ENCODE assay signal across 8 cellular contexts in the genomic region with DNA sequence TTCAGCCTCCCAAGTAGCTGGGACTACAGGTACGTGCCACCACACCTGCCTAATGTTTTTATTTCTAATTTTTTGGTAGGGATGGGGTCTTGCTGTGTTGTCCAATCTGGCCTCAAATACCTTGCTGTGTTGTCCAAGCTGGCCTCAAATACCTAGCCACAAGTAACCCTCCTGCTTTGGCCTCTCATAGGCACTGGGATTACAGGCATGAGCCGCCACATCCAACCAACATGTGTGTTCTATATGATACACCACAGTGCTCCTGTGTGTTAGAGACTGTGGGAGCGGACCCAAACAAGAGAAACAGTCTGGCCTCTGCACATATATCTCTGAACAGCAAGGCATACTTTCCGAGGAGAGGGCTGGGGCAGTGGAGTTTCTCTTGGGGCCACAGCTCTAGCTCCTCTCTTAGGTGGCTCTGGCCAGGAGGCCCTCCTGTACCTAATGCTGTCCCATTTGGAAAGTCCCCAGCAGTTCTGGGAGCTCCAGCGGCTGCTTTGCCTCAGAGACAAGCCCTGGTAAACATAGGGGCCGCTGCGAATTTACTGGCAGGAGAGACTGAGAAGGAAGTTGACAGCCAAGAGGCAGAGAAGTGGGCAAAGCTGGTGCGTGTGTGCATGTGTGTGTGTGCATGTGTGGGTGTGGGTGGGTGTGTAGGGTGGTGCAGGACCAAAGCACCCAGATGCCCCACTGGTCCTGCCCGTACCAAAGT.
DNase-seq lines count a peak whose midpoint lies in the region; ATAC-seq and TF ChIP-seq lines count a peak whose summit lies in the region.

No MANE protein-coding gene starts in this region.

- H3K36me3 Mint-ChIP-seq in CD8-positive, alpha-beta memory T cell: peaks cover 0 to 4% (median 0%) of the 10 kb centered on the region in 3 donors
- H3K36me3 Mint-ChIP-seq in endothelial cell (ENCODE audit: low read depth, unreplicated experiment) (peaks cover 10% of the 10 kb centered on the region), nephron (ENCODE audit: low read depth) (no peaks in the 10 kb centered on the region)

- no peaks in the 10 kb centered on the region for H3K79me2 ChIP-seq in OCI-LY7 (ENCODE audit: insufficient read depth, low read depth, low read length)

- no peaks in the 10 kb centered on the region for H3K27me3 ChIP-seq in CD8-positive, alpha-beta memory T cell (ENCODE audit: insufficient read depth, low read length, poor library complexity, severe bottlenecking)
- peaks cover 36% of the 10 kb centered on the region for H3K27me3 ChIP-seq in brain microvascular endothelial cell (replicated peaks)

- H3K36me3 ChIP-seq in CD8-positive, alpha-beta memory T cell (ENCODE audit: insufficient read depth, low read length): no peaks in the 10 kb centered on the region
- H3K36me3 ChIP-seq in OCI-LY7 (ENCODE audit: insufficient read depth, low read length) (no peaks in the 10 kb centered on the region), brain microvascular endothelial cell (replicated peaks) (no peaks in the 10 kb centered on the region)

- peak overlapping the region; percentile 87 to 92 (median 91) for H3K4me3 Mint-ChIP-seq in CD8-positive, alpha-beta memory T cell
- H3K4me3 Mint-ChIP-seq in endothelial cell (ENCODE audit: unreplicated experiment) (peak overlapping the region; percentile 88), nephron (peak overlapping the region; percentile 81 to 88 (median 83))

- H3K4me1 ChIP-seq in CD8-positive, alpha-beta memory T cell (ENCODE audit: insufficient read depth, low read length): peaks cover 33% of the 10 kb centered on the region
- H3K4me1 ChIP-seq in OCI-LY7 (ENCODE audit: insufficient read depth, low read length, poor library complexity, severe bottlenecking): peaks cover 41% of the 10 kb centered on the region

- peak overlapping the region; percentile 94 for H3K4me2 ChIP-seq in OCI-LY7 (ENCODE audit: low read length)

- no peak for DNase-seq in CD8-positive, alpha-beta memory T cell
- DNase-seq in OCI-LY7 (ENCODE audit: low spot score): no peak
- no peak for DNase-seq in endothelial cell (ENCODE audit: low spot score)
- no peak for DNase-seq in NCI-H146 (lab: John Stamatoyannopoulos, UW)
- DNase-seq in brain microvascular endothelial cell: no peak
- DNase-seq in SIG-M5 treated with dmso at 0.1 percent for 504 hours (lab: John Stamatoyannopoulos, UW; ENCODE audit: unreplicated experiment): no peak

- intact Hi-C loops in OCI-LY7 (cut with micrococcal nuclease; ENCODE audit: unreplicated experiment): no loop called here

- no peaks in the 10 kb centered on the region for H3K9me2 ChIP-seq in OCI-LY7 (ENCODE audit: insufficient read depth, low read length)

- no peak for ATAC-seq in GM18867 (IDR thresholded peaks at IDR 0.05; ENCODE audit: unreplicated experiment)

- peak overlapping the region; percentile 96; the same call in 1 of the 2 replicates for H2AFZ ChIP-seq in OCI-LY7 (ENCODE audit: low read length)

- H3K4me3 ChIP-seq in CD8-positive, alpha-beta memory T cell (ENCODE audit: low read length): no peak overlapping the region
- H3K4me3 ChIP-seq in OCI-LY7 (ENCODE audit: low read depth, low read length, poor library complexity, severe bottlenecking) (no peak overlapping the region), brain microvascular endothelial cell (ENCODE audit: low read depth, low read length) (no peak overlapping the region)

- H3K4me1 Mint-ChIP-seq in CD8-positive, alpha-beta memory T cell: peaks cover 35 to 37% (median 37%) of the 10 kb centered on the region in 3 donors
- H3K4me1 Mint-ChIP-seq in endothelial cell (ENCODE audit: unreplicated experiment) (peaks cover 13% of the 10 kb centered on the region), nephron (peaks cover 8% of the 10 kb centered on the region)

- H3K27ac ChIP-seq in CD8-positive, alpha-beta memory T cell (ENCODE audit: low read depth, low read length): no peak overlapping the region
- no peak overlapping the region for H3K27ac ChIP-seq in OCI-LY7 (ENCODE audit: low read depth, low read length, poor library complexity, severe bottlenecking)
- no peak overlapping the region for H3K27ac ChIP-seq in brain microvascular endothelial cell

- H4K20me1 ChIP-seq in OCI-LY7 (ENCODE audit: insufficient read depth, low read length): peaks cover 7% of the 10 kb centered on the region; the same call in 1 of the 2 replicates

- H3K27me3 Mint-ChIP-seq in CD8-positive, alpha-beta memory T cell: peaks cover 0 to 3% of the 10 kb centered on the region in 2 donors
- H3K27me3 Mint-ChIP-seq in endothelial cell (ENCODE audit: unreplicated experiment): peaks cover 15% of the 10 kb centered on the region
- H3K27me3 Mint-ChIP-seq in nephron (ENCODE audit: low read depth): peaks cover 68% of the 10 kb centered on the region

- no peaks in the 10 kb centered on the region for H3K9me3 ChIP-seq in CD8-positive, alpha-beta memory T cell (ENCODE audit: low read length)
- no peaks in the 10 kb centered on the region for H3K9me3 ChIP-seq in OCI-LY7 (ENCODE audit: low read length)

- H3K27ac Mint-ChIP-seq in CD8-positive, alpha-beta memory T cell: peak overlapping the region in 7 of 8 donors; percentile 66 to 97 (median 93)
- H3K27ac Mint-ChIP-seq in endothelial cell (ENCODE audit: unreplicated experiment): no peak overlapping the region
- H3K27ac Mint-ChIP-seq in nephron: peak overlapping the region in 1 of 3 experiments; percentile 63

- BruUV-seq in OCI-LY7 (replicated peaks; lab: Mats Ljungman, UMichigan): no TSS peak

- POLR2A ChIA-PET in CD8-positive, alpha-beta memory T cell (lab: Charles Lee): no interaction called here
- POLR2A ChIA-PET in OCI-LY7 (lab: Charles Lee): interaction anchor here (1.6 kb wide), 1 partner anchor 12 kb away, joined by 5 read pairs; no protein-coding TSS in a partner anchor

- TF ChIP-seq CTCF in OCI-LY7 (conservative IDR thresholded peaks at IDR 0.05; ENCODE audit: low read length) (no peak), endothelial cell (IDR thresholded peaks at IDR 0.05; ENCODE audit: unreplicated experiment) (no peak), nephron (IDR thresholded peaks at IDR 0.05; ENCODE audit: unreplicated experiment in 3 of 3) (no peak), brain microvascular endothelial cell (IDR thresholded peaks at IDR 0.05; ENCODE audit: low read depth, low read length, missing control alignments) (no peak)

- no peaks in the 10 kb centered on the region for H3K9me3 Mint-ChIP-seq in CD8-positive, alpha-beta memory T cell
- H3K9me3 Mint-ChIP-seq in endothelial cell (ENCODE audit: unreplicated experiment) (no peaks in the 10 kb centered on the region), nephron (no peaks in the 10 kb centered on the region)

- CTCF ChIA-PET in CD8-positive, alpha-beta memory T cell (lab: Charles Lee): interaction anchor here (1.5 to 5.6 kb wide), 2 partner anchors 23 to 35 kb away, joined by 4 to 40 read pairs; no protein-coding TSS in a partner anchor
- CTCF ChIA-PET in OCI-LY7 (lab: Charles Lee; ENCODE audit: unreplicated experiment): no interaction called here

- in situ Hi-C loops in brain microvascular endothelial cell (cut with HindIII; ENCODE audit: low pct_ligation_motif_present, low sequenced_read_pairs): no loop called here
